Comparison of ENCODE assay signal across 10 cellular contexts in the genomic region with DNA sequence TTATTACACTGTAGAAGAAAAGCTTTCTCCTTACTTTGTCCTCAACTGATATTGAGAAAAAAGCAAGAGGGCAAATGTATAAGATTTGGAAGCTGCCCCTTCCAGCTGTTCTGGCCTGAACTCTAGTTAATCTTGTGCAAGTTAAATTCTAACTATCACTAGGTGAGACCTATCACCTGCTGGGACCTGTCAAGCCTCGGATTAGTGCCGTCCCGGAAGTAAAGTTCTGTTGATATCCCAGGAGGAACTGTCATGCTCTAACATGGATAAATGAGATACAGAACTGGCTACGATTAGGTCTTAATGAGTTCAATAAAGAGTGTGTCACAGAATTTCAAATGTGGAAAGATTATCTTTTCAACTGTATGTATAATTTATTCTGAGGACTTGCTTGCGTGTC. TPM values are rescaled to one million over a fixed set of nuclear protein-coding genes. Genes with fewer than 3 reads are reported as not detected.
DNase-seq lines count a peak whose midpoint lies in the region; ATAC-seq and TF ChIP-seq lines count a peak whose summit lies in the region.
"Had no signal": no experiment of that assay in that cellular context is flagged by ENCODE, and none has a peak within 500 bp of the region (broad histone marks: within the 10 kb centered on the region; RNA-seq: fewer than 3 reads in every experiment).

No MANE protein-coding gene starts in this region.

- intact Hi-C loops in CD4-positive, alpha-beta memory T cell (cut with micrococcal nuclease), result loop anchor here (5.0 to 10.0 kb wide), 5 partner anchors 107 to 1332 kb away; partner anchors contain the start of genes MTPN, SLC35B4 and TMEM140
- intact Hi-C loops in PC-3 (cut with micrococcal nuclease) (loop anchor here (5.0 to 10.0 kb wide), 2 partner anchors 132 to 529 kb away; partner anchors contain the start of genes CALD1 and CYREN), prostate gland (cut with DNase I) (no loop called here)

- H3K4me1 ChIP-seq in CD4-positive, alpha-beta memory T cell (ENCODE audit: insufficient read depth, low read length), result peaks cover 29% of the 10 kb centered on the region
- peaks cover 10% of the 10 kb centered on the region for H3K4me1 ChIP-seq in PC-3 (ENCODE audit: insufficient read depth, low read length)
- peaks cover 4% of the 10 kb centered on the region for H3K4me1 ChIP-seq in fibroblast of lung (ENCODE audit: control insufficient read depth, extremely low read depth, insufficient read depth, low read length)
- H3K4me1 ChIP-seq in prostate gland (replicated peaks), result no peaks in the 10 kb centered on the region

- CTCF ChIA-PET in CD4-positive, alpha-beta memory T cell (lab: Charles Lee; ENCODE audit: partially characterized antibody), result interaction anchor here (0.9 to 5.7 kb wide), 12 partner anchors 9 to 566 kb away, joined by 3 to 51 read pairs (median 7); partner anchors contain the start of genes AGBL3, CYREN and WDR91
- CTCF ChIA-PET in PC-3 (lab: Charles Lee), result interaction anchor here (1.0 kb wide), 1 partner anchor 9 kb away, joined by 3 read pairs; no protein-coding TSS in a partner anchor
- CTCF ChIA-PET in T-cell (lab: Charles Lee), result interaction anchor here (0.6 to 3.1 kb wide), 13 partner anchors 9 to 525 kb away, joined by 3 to 35 read pairs (median 4); partner anchors contain the start of genes AGBL3 (in 1 of the 2) and CYREN (in 1 of the 2)

- no peak for DNase-seq in CD4-positive, alpha-beta memory T cell
- DNase-seq in PC-3 (no peak), fibroblast of lung (ENCODE audit: low read depth in 2 of 2) (no peak), prostate gland (ENCODE audit: low spot score) (no peak), T-cell (no peak), NCI-H2227 treated with DMSO at 0.1 percent for 48 hours (lab: John Stamatoyannopoulos, UW) (no peak), cerebellar cortex (ENCODE audit: low spot score) (no peak), globus pallidus (ENCODE audit: low spot score) (no peak)
- DNase-seq: activated CD8-positive, alpha-beta T cell treated with anti-CD3 and anti-CD28 coated beads, Interleukin-2, amount 10 ng/mL, durations not matched to agents 7 days and 5 days had no signal

- no peaks in the 10 kb centered on the region for H3K27me3 ChIP-seq in CD4-positive, alpha-beta memory T cell (ENCODE audit: insufficient read depth, low read length)
- H3K27me3 ChIP-seq in PC-3 (ENCODE audit: low read length) (no peaks in the 10 kb centered on the region), fibroblast of lung (ENCODE audit: control insufficient read depth, insufficient read depth, low read length) (no peaks in the 10 kb centered on the region), prostate gland (replicated peaks; ENCODE audit: insufficient read depth) (no peaks in the 10 kb centered on the region)

- H3F3A ChIP-seq in PC-3 (ENCODE audit: low read length, unreplicated experiment), result no peaks in the 10 kb centered on the region

- H3K9me3 Mint-ChIP-seq in CD4-positive, alpha-beta memory T cell, result peaks cover 0 to 8% (median 0%) of the 10 kb centered on the region in 8 donors
- H3K9me3 Mint-ChIP-seq in T-cell, result no peaks in the 10 kb centered on the region

- WGBS in prostate gland, result 34% methylated on average over 5 of the region's 5 CpGs

- peak overlapping the region; percentile 84 for H3K27ac ChIP-seq in CD4-positive, alpha-beta memory T cell (ENCODE audit: low read depth, low read length)
- H3K27ac ChIP-seq in PC-3 (ENCODE audit: low read length) (no peak overlapping the region), fibroblast of lung (ENCODE audit: insufficient read depth, low read length) (peak overlapping the region; percentile 85), prostate gland (no peak overlapping the region)

- peaks cover 2 to 8% of the 10 kb centered on the region in 2 donors for H3K36me3 Mint-ChIP-seq in CD4-positive, alpha-beta memory T cell
- peaks cover 12% of the 10 kb centered on the region for H3K36me3 Mint-ChIP-seq in T-cell

- POLR2A ChIA-PET in CD4-positive, alpha-beta memory T cell (lab: Charles Lee; ENCODE audit: partially characterized antibody), result interaction anchor here (0.8 to 8.0 kb wide), 20 partner anchors 10 to 1564 kb away, joined by 3 to 119 read pairs (median 6); partner anchors contain the start of genes CHCHD3, CYREN and TMEM140
- POLR2A ChIA-PET in PC-3 (lab: Charles Lee; ENCODE audit: unreplicated experiment) (interaction anchor here (0.5 to 0.7 kb wide), 2 partner anchors 25 to 27 kb away, joined by 3 read pairs; no protein-coding TSS in a partner anchor), T-cell (lab: Charles Lee) (interaction anchor here (0.5 to 1.6 kb wide), 12 partner anchors 8 to 864 kb away, joined by 3 to 20 read pairs (median 3); no protein-coding TSS in a partner anchor)

- peaks cover 15 to 21% (median 18%) of the 10 kb centered on the region in 4 donors for H3K4me1 Mint-ChIP-seq in CD4-positive, alpha-beta memory T cell
- H3K4me1 Mint-ChIP-seq in T-cell, result peaks cover 26 to 36% (median 28%) of the 10 kb centered on the region in 3 donors

- no peak overlapping the region for H3K27ac Mint-ChIP-seq in CD4-positive, alpha-beta memory T cell
- no peak overlapping the region for H3K27ac Mint-ChIP-seq in T-cell
- H3K27ac Mint-ChIP-seq: activated CD8-positive, alpha-beta T cell treated with anti-CD3 and anti-CD28 coated beads, Interleukin-2, amount 10 ng/mL, durations not matched to agents 7 days and 5 days; natural killer cell treated with Interleukin-12 subunit alpha and Interleukin-12 subunit beta and Interleukin-15 and Interleukin-18, amount 100 ng/mL, for 72 hours had no signal

- peak overlapping the region; percentile 66 to 68 for H3K4me3 ChIP-seq in CD4-positive, alpha-beta memory T cell (ENCODE audit: low read length in 2 of 2)
- peak overlapping the region; percentile 95 for H3K4me3 ChIP-seq in PC-3 (ENCODE audit: low read length)
- peak overlapping the region; percentile 79 to 96 (median 92) for H3K4me3 ChIP-seq in fibroblast of lung (replicated peaks in 1 of 4; ENCODE audit: control extremely low read depth in 1 of 4, insufficient read depth in 1 of 4, low read depth in 3 of 4, low read length in 4 of 4)
- peak overlapping the region; percentile 59 to 64 for H3K4me3 ChIP-seq in prostate gland

- no peak overlapping the region for H3K4me3 Mint-ChIP-seq in CD4-positive, alpha-beta memory T cell
- no peak overlapping the region for H3K4me3 Mint-ChIP-seq in T-cell
- H3K4me3 Mint-ChIP-seq: activated CD8-positive, alpha-beta T cell treated with anti-CD3 and anti-CD28 coated beads, Interleukin-2, amount 10 ng/mL, durations not matched to agents 7 days and 5 days; natural killer cell treated with Interleukin-12 subunit alpha and Interleukin-12 subunit beta and Interleukin-15 and Interleukin-18, amount 100 ng/mL, for 72 hours had no signal

- ATAC-seq in PC-3 (no peak), T-cell (replicated peaks in 1 of 4) (no peak)
- ATAC-seq: activated CD8-positive, alpha-beta T cell treated with anti-CD3 and anti-CD28 coated beads, Interleukin-2, amount 10 ng/mL, durations not matched to agents 7 days and 5 days; natural killer cell treated with Interleukin-12 subunit alpha and Interleukin-12 subunit beta and Interleukin-15 and Interleukin-18, amount 100 ng/mL, for 72 hours had no signal

- TF ChIP-seq CTCF in PC-3 (conservative IDR thresholded peaks at IDR 0.05; ENCODE audit: low read depth, low read length), result no peak
- TF ChIP-seq CTCF in fibroblast of lung (conservative IDR thresholded peaks at IDR 0.05 in 1 of 2, IDR thresholded peaks at IDR 0.05 in 1 of 2; ENCODE audit: low read depth in 1 of 2, low read length in 2 of 2), result no peak
- TF ChIP-seq CTCF in prostate gland (IDR thresholded peaks at IDR 0.05), result no peak

- TF ChIP-seq POLR2A in prostate gland (IDR thresholded peaks at IDR 0.05), result no peak

- no peak overlapping the region for H2AFZ ChIP-seq in PC-3 (ENCODE audit: low read length)
- no peak overlapping the region for H2AFZ ChIP-seq in fibroblast of lung (ENCODE audit: low read length)

- no peaks in the 10 kb centered on the region for H3K9me2 ChIP-seq in PC-3 (replicated peaks; ENCODE audit: low read length)

- no peaks in the 10 kb centered on the region for H3K36me3 ChIP-seq in CD4-positive, alpha-beta memory T cell (ENCODE audit: insufficient read depth, low read length)
- H3K36me3 ChIP-seq in PC-3 (ENCODE audit: low read depth, low read length), result no peaks in the 10 kb centered on the region
- H3K36me3 ChIP-seq in fibroblast of lung (ENCODE audit: control insufficient read depth, insufficient read depth, low read length), result no peaks in the 10 kb centered on the region
- H3K36me3 ChIP-seq in prostate gland, result no peaks in the 10 kb centered on the region

- BruUV-seq in PC-3 (replicated peaks; lab: Mats Ljungman, UMichigan), result no TSS peak

- no peaks in the 10 kb centered on the region for H3K9me3 ChIP-seq in CD4-positive, alpha-beta memory T cell (ENCODE audit: control insufficient read depth in 1 of 2, low read length in 2 of 2)
- no peaks in the 10 kb centered on the region for H3K9me3 ChIP-seq in PC-3 (ENCODE audit: low read length)
- H3K9me3 ChIP-seq in fibroblast of lung (ENCODE audit: control insufficient read depth, insufficient read depth, low read depth, low read length), result no peaks in the 10 kb centered on the region
- H3K9me3 ChIP-seq in prostate gland, result no peaks in the 10 kb centered on the region

- no peaks in the 10 kb centered on the region for H4K20me1 ChIP-seq in PC-3 (ENCODE audit: low read length)
- H4K20me1 ChIP-seq in fibroblast of lung (ENCODE audit: control insufficient read depth, extremely low read depth, insufficient read depth, low read length), result no peaks in the 10 kb centered on the region

- no peaks in the 10 kb centered on the region for H3K27me3 Mint-ChIP-seq in CD4-positive, alpha-beta memory T cell
- no peaks in the 10 kb centered on the region for H3K27me3 Mint-ChIP-seq in T-cell
- H3K27me3 Mint-ChIP-seq: natural killer cell treated with Interleukin-12 subunit alpha and Interleukin-12 subunit beta and Interleukin-15 and Interleukin-18, amount 100 ng/mL, for 72 hours had no signal

- peak overlapping the region; percentile 91 for H3K4me2 ChIP-seq in PC-3 (ENCODE audit: low read length)
- peak overlapping the region; percentile 89 for H3K4me2 ChIP-seq in fibroblast of lung (ENCODE audit: extremely low read depth, insufficient read depth, low read length)

- H3K9ac ChIP-seq in PC-3 (ENCODE audit: low read length), result peak overlapping the region; percentile 89
- H3K9ac ChIP-seq in fibroblast of lung (ENCODE audit: insufficient read depth, low read length), result no peak overlapping the region

- H3K79me2 ChIP-seq in PC-3 (ENCODE audit: low read length), result peaks cover 11% of the 10 kb centered on the region; the same call in 1 of the 2 replicates
- H3K79me2 ChIP-seq in fibroblast of lung (ENCODE audit: control insufficient read depth, insufficient read depth, low read length), result peaks cover 11% of the 10 kb centered on the region

RNA-seq across cellular contexts. Expression of gene BPGM, which starts 1.2 kb away (rescaled TPM):
- total RNA-seq in CD4-positive, alpha-beta memory T cell, result 10 to 100 TPM; 13.7 to 14.7 TPM
- polyA plus RNA-seq in CD4-positive, alpha-beta memory T cell, result 10 to 100 TPM; 22.1 to 27.8 TPM
- total RNA-seq in PC-3 (2014; rRNA removed) (9.6 and 14.6 TPM in 2 replicates), fibroblast of lung (19.0 and 25.8 TPM in 2 replicates), prostate gland (10 to 100 TPM; 18.3 to 18.7 TPM), T-cell (10 to 100 TPM; 16.4 to 20.3 (median 18.3) TPM)
- polyA plus RNA-seq in fibroblast of lung, result 24.0 and 29.7 TPM in 2 replicates
- 13.7 and 16.8 TPM in 2 replicates for polyA plus RNA-seq in fibroblast of lung (2012)
- polyA minus RNA-seq in fibroblast of lung (ENCODE audit: low replicate concordance), result 1.6 TPM in 1 of 2 replicates, not detected in the other

Comparison
In these comparisons a context has a peak if more than half of its experiments do, and no peak if none do; other contexts are left out.
1. H3K27ac ChIP-seq: peak in CD4-positive, alpha-beta memory T cell (single experiment) and fibroblast of lung (single experiment); none in PC-3 (single experiment) and prostate gland (0 of 2).
2. Peak in every context shown above with its lines, with median percentiles within 50 percentile points of each other: H3K4me3 ChIP-seq.